Comparison of ENCODE assay signal across 9 cellular contexts in genomic region chr7:130945411-130945811, GRCh38.
DNase-seq lines count a peak whose midpoint lies in the region; ATAC-seq, FAIRE-seq and TF ChIP-seq lines count a peak whose summit lies in the region.
"Had no signal": no experiment of that assay in that cellular context is flagged by ENCODE, and none has a peak within 500 bp of the region (broad histone marks: within the 10 kb centered on the region; RNA-seq: fewer than 3 reads in every experiment).

No MANE protein-coding gene starts in this region.

- peaks cover 7% of the 10 kb centered on the region for H3K4me1 ChIP-seq in prostate gland (replicated peaks)

- peak overlapping the region; percentile 62 for H3K4me3 Mint-ChIP-seq in activated naive CD8-positive, alpha-beta T cell treated with anti-CD3 and anti-CD28 coated beads, Interleukin-2, amount 50 U/mL, for 24 hours

- intact Hi-C loops in prostate gland (cut with DNase I): no loop called here

- no peak for TF ChIP-seq CTCF in prostate gland (IDR thresholded peaks at IDR 0.05)

- ATAC-seq in HG02852 (IDR thresholded peaks at IDR 0.05; ENCODE audit: unreplicated experiment): peak; percentile 48
- ATAC-seq in activated naive CD8-positive, alpha-beta T cell treated with anti-CD3 and anti-CD28 coated beads, Interleukin-2, amount 50 U/mL, for 24 hours: no peak

- H3K36me3 Mint-ChIP-seq in activated naive CD8-positive, alpha-beta T cell treated with anti-CD3 and anti-CD28 coated beads, Interleukin-2, amount 50 U/mL, for 24 hours (ENCODE audit: low read depth): peaks cover 77% of the 10 kb centered on the region

- no peaks in the 10 kb centered on the region for H3K36me3 ChIP-seq in prostate gland
- H3K36me3 ChIP-seq: brain microvascular endothelial cell had no signal

- peak; percentile 78 for FAIRE-seq in GM12892 (lab: Jason Lieb, UNC)

- H3K9me3 ChIP-seq in prostate gland: no peaks in the 10 kb centered on the region

- no peak overlapping the region for H3K4me3 ChIP-seq in prostate gland

- peak overlapping the region; percentile 16 to 24 for H3K27ac ChIP-seq in prostate gland
- H3K27ac ChIP-seq: brain microvascular endothelial cell had no signal

- H3K4me1 Mint-ChIP-seq in activated naive CD8-positive, alpha-beta T cell treated with anti-CD3 and anti-CD28 coated beads, Interleukin-2, amount 50 U/mL, for 24 hours: peaks cover 81% of the 10 kb centered on the region

- H3K9me3 Mint-ChIP-seq in activated naive CD8-positive, alpha-beta T cell treated with anti-CD3 and anti-CD28 coated beads, Interleukin-2, amount 50 U/mL, for 24 hours: no peaks in the 10 kb centered on the region

- H3K27me3 Mint-ChIP-seq in activated naive CD8-positive, alpha-beta T cell treated with anti-CD3 and anti-CD28 coated beads, Interleukin-2, amount 50 U/mL, for 24 hours: no peaks in the 10 kb centered on the region

- TF ChIP-seq POLR2A in GM12892 (IDR thresholded peaks at IDR 0.05; ENCODE audit: low read depth, low read length): peak; percentile 38; the same call in 1 of the 2 replicates
- TF ChIP-seq POLR2A in prostate gland (IDR thresholded peaks at IDR 0.05): no peak

- DNase-seq in GM12892 (ENCODE audit: insufficient read length) (no peak), prostate gland (ENCODE audit: low spot score) (no peak), NCI-H2196 treated with DMSO at 0.1 percent for 48 hours (lab: John Stamatoyannopoulos, UW; ENCODE audit: unreplicated experiment) (no peak), A172 (ENCODE audit: low spot score) (no peak), NCI-H1694 treated with DMSO at 0.1 percent for 48 hours (lab: John Stamatoyannopoulos, UW) (no peak)
- DNase-seq in activated naive CD8-positive, alpha-beta T cell treated with anti-CD3 and anti-CD28 coated beads, Interleukin-2, amount 50 U/mL, for 24 hours: no peak
- no peak for DNase-seq in stimulated activated CD4-positive, alpha-beta T cell treated with anti-CD3 and anti-CD28 coated beads, Interleukin-4, amount 100 ng/mL, for 1 hour
- DNase-seq: brain microvascular endothelial cell had no signal

- no peaks in the 10 kb centered on the region for H3K27me3 ChIP-seq in prostate gland (replicated peaks; ENCODE audit: insufficient read depth)
- H3K27me3 ChIP-seq: brain microvascular endothelial cell had no signal

- 77% methylated on average over 5 of the region's 5 CpGs for WGBS in prostate gland

- peak overlapping the region; percentile 90 for H3K27ac Mint-ChIP-seq in activated naive CD8-positive, alpha-beta T cell treated with anti-CD3 and anti-CD28 coated beads, Interleukin-2, amount 50 U/mL, for 24 hours
